In the genomic region with DNA sequence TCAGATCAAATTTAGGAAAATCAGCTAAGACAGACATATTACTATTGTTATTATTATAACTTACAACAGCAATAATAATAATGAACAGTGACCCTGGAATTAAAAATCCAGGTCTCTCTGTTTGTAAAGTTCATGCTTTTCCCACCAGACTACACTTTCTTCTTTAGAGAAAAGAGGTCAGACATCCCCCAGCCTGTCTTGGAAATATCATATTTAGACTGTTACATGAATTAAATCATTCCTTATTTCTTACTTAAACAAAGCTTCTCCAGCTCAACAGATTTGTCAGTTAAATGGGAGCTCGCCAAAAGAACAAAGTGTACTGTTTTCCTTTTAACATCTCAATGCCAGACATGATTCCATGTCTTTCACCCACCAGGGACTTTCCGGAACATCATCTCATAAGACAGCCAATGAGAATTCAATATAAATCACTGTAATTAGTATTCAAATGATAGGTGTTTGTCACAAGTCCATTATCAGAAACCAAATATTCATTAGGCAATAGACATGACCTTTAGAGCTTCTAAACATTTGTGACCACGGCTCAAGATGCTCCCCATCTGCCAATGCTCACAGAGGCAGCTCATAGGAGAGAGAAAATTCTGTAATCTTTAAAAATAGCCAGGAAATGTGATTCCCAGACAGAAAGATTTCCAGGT, we compare ENCODE assay signal across 11 cellular contexts.
DNase-seq lines count a peak whose midpoint lies in the region; ATAC-seq and TF ChIP-seq lines count a peak whose summit lies in the region.
"Had no signal": no experiment of that assay in that cellular context is flagged by ENCODE, and none has a peak within 500 bp of the region (broad histone marks: within the 10 kb centered on the region; RNA-seq: fewer than 3 reads in every experiment).

No MANE protein-coding gene starts in this region.

- ATAC-seq in foreskin keratinocyte (no peak), omental fat pad (ENCODE audit: low FRiP score) (peak; percentile 68)

- no TSS peak for BruUV-seq in MCF 10A (replicated peaks; lab: Mats Ljungman, UMichigan)

- H3K4me1 Mint-ChIP-seq in MCF 10A (ENCODE audit: insufficient read depth, unreplicated experiment): peaks cover 24% of the 10 kb centered on the region
- H3K4me1 Mint-ChIP-seq: activated B cell treated with CpG ODN at 0.5 μM for 24 hours had no signal

- peak overlapping the region; percentile 88 for H3K27ac Mint-ChIP-seq in MCF 10A (ENCODE audit: low read depth, unreplicated experiment)
- H3K27ac Mint-ChIP-seq: activated B cell treated with CpG ODN at 0.5 μM for 24 hours had no signal

- DNase-seq in MCF 10A (ENCODE audit: unreplicated experiment) (no peak), foreskin keratinocyte (no peak), omental fat pad (ENCODE audit: low spot score) (no peak), transverse colon (no peak), ascending aorta (ENCODE audit: low spot score in 2 of 2) (no peak), hepatic stellate cell (ENCODE audit: low spot score) (no peak)
- DNase-seq in stimulated activated CD4-positive, alpha-beta T cell treated with anti-CD3 and anti-CD28 coated beads, Interleukin-15, amount 100 ng/mL, for 24 hours: no peak
- DNase-seq: activated B cell treated with CpG ODN at 0.5 μM for 24 hours, activated T-cell treated with anti-CD3 and anti-CD28 coated beads for 4 hours, SW 1271 had no signal

- no peaks in the 10 kb centered on the region for H3K36me3 Mint-ChIP-seq in MCF 10A (ENCODE audit: insufficient read depth, unreplicated experiment)

- TF ChIP-seq POLR2A in transverse colon (IDR thresholded peaks at IDR 0.05): no peak

- H3K27ac ChIP-seq in foreskin keratinocyte (peak overlapping the region; percentile 63), transverse colon (peak overlapping the region; percentile 43 to 59 (median 56)), ascending aorta (no peak overlapping the region)
- H3K27ac ChIP-seq: C4-2B had no signal

- WGBS in transverse colon (ENCODE audit: low coverage in 1 of 2), 2 donors: 25 to 68% methylated on average over 2 to 3 of the region's 3 CpGs

- POLR2A ChIA-PET in MCF 10A (lab: Yijun Ruan, JAX): interaction anchor here (0.7 to 1.9 kb wide), 8 partner anchors 10 to 342 kb away, joined by 3 to 7 read pairs (median 3); no protein-coding TSS in a partner anchor

- CTCF ChIA-PET in MCF 10A (lab: Yijun Ruan, JAX): interaction anchor here (0.6 to 1.5 kb wide), 6 partner anchors 152 to 354 kb away, joined by 3 to 4 read pairs (median 3); partner anchors contain the start of gene ENC1

- no peak for TF ChIP-seq CTCF in MCF 10A (IDR thresholded peaks at IDR 0.05; ENCODE audit: unreplicated experiment)
- TF ChIP-seq CTCF in foreskin keratinocyte (conservative IDR thresholded peaks at IDR 0.05): no peak
- TF ChIP-seq CTCF in omental fat pad (IDR thresholded peaks at IDR 0.05): no peak
- TF ChIP-seq CTCF in transverse colon (IDR thresholded peaks at IDR 0.05): no peak
- TF ChIP-seq CTCF in ascending aorta (IDR thresholded peaks at IDR 0.05): no peak

- no peaks in the 10 kb centered on the region for H3K36me3 ChIP-seq in transverse colon
- H3K36me3 ChIP-seq in ascending aorta: no peaks in the 10 kb centered on the region

- no peak overlapping the region for H3K4me3 Mint-ChIP-seq in MCF 10A (ENCODE audit: unreplicated experiment)
- H3K4me3 Mint-ChIP-seq: activated B cell treated with CpG ODN at 0.5 μM for 24 hours had no signal

- no peaks in the 10 kb centered on the region for H3K9me3 ChIP-seq in transverse colon
- H3K9me3 ChIP-seq in ascending aorta: no peaks in the 10 kb centered on the region

- H3K9me3 Mint-ChIP-seq in MCF 10A (ENCODE audit: unreplicated experiment): no peaks in the 10 kb centered on the region
- H3K9me3 Mint-ChIP-seq: activated B cell treated with CpG ODN at 0.5 μM for 24 hours had no signal

- in situ Hi-C loops in transverse colon (cut with MboI; ENCODE audit: low pct_ligation_motif_present in 1 of 4, low pct_unique_long_range_greater_than_20kb in 1 of 4, low sequenced_read_pairs in 3 of 4): loop anchor here in 1 of 4 donors (25.0 kb wide), 1 partner anchor 349 kb away; the partner anchor contains the start of gene ENC1

- H3K27me3 Mint-ChIP-seq in MCF 10A (ENCODE audit: insufficient read depth, unreplicated experiment): no peaks in the 10 kb centered on the region

- H3K4me3 ChIP-seq in transverse colon (no peak overlapping the region), ascending aorta (no peak overlapping the region)

- H3K27me3 ChIP-seq in foreskin keratinocyte (no peaks in the 10 kb centered on the region), transverse colon (no peaks in the 10 kb centered on the region), ascending aorta (no peaks in the 10 kb centered on the region)

- intact Hi-C loops in MCF 10A (cut with micrococcal nuclease) (no loop called here), transverse colon (cut with DNase I; ENCODE audit: low total_unique reads) (no loop called here), ascending aorta (cut with DNase I) (no loop called here)

- H3K4me1 ChIP-seq in foreskin keratinocyte (peaks cover 21% of the 10 kb centered on the region), transverse colon (peaks cover 0 to 6% (median 2%) of the 10 kb centered on the region in 4 donors), ascending aorta (peaks cover 0 to 9% of the 10 kb centered on the region in 2 donors)

- no peak for TF ChIP-seq EP300 in transverse colon (IDR thresholded peaks at IDR 0.05; ENCODE audit: low read depth)

Comparison
In these comparisons a context has a peak if more than half of its experiments do, and no peak if none do; other contexts are left out.
1. H3K27ac ChIP-seq: peak in foreskin keratinocyte (single experiment) and transverse colon (4 of 4); none in ascending aorta (0 of 2).